Comparison of ENCODE assay signal across 12 cellular contexts in genomic region chr1:178412400-178412770, GRCh38.
DNase-seq lines count a peak whose midpoint lies in the region; ATAC-seq, FAIRE-seq and TF ChIP-seq lines count a peak whose summit lies in the region.
"Had no signal": no experiment of that assay in that cellular context is flagged by ENCODE, and none has a peak within 500 bp of the region (broad histone marks: within the 10 kb centered on the region; RNA-seq: fewer than 3 reads in every experiment).

No MANE protein-coding gene starts in this region.

- H3K27me3 Mint-ChIP-seq in astrocyte (ENCODE audit: low read depth, unreplicated experiment), result no peaks in the 10 kb centered on the region
- H3K27me3 Mint-ChIP-seq: T-helper 17 cell had no signal

- no peak overlapping the region for H3K4me2 ChIP-seq in astrocyte (ENCODE audit: low read length)

- H3K36me3 ChIP-seq in astrocyte (ENCODE audit: insufficient read depth, low read length) (no peaks in the 10 kb centered on the region), ascending aorta (no peaks in the 10 kb centered on the region)
- H3K36me3 ChIP-seq: vagina had no signal

- H3K4me1 Mint-ChIP-seq in astrocyte (ENCODE audit: low read depth, unreplicated experiment), result peaks cover 7% of the 10 kb centered on the region
- H3K4me1 Mint-ChIP-seq: T-helper 17 cell had no signal

- H3K27ac Mint-ChIP-seq in astrocyte (ENCODE audit: unreplicated experiment), result no peak overlapping the region
- H3K27ac Mint-ChIP-seq: T-helper 17 cell had no signal

- peaks cover 24% of the 10 kb centered on the region for H3K36me3 Mint-ChIP-seq in astrocyte (ENCODE audit: low read depth, unreplicated experiment)

- no peak overlapping the region for H3K4me3 Mint-ChIP-seq in astrocyte (ENCODE audit: unreplicated experiment)
- H3K4me3 Mint-ChIP-seq: T-helper 17 cell had no signal

- H4K20me1 ChIP-seq in astrocyte (ENCODE audit: insufficient read depth, low read length), result no peaks in the 10 kb centered on the region

- DNase-seq in astrocyte (ENCODE audit: low read depth) (peak; percentile 38), ascending aorta (ENCODE audit: low spot score in 2 of 2) (no peak), T-helper 1 cell (no peak), T-helper 9 cell (no peak), T-helper 2 cell (no peak)
- DNase-seq: central memory CD4-positive, alpha-beta T cell; foreskin melanocyte; T-helper 17 cell had no signal

- H3K4me1 ChIP-seq in astrocyte (ENCODE audit: insufficient read depth, low read length), result no peaks in the 10 kb centered on the region
- no peaks in the 10 kb centered on the region for H3K4me1 ChIP-seq in ascending aorta
- H3K4me1 ChIP-seq: vagina had no signal

- no peak overlapping the region for H2AFZ ChIP-seq in astrocyte (ENCODE audit: low read depth, low read length)

- H3K27me3 ChIP-seq in astrocyte (ENCODE audit: insufficient read depth, low read length) (no peaks in the 10 kb centered on the region), ascending aorta (no peaks in the 10 kb centered on the region)
- H3K27me3 ChIP-seq: vagina had no signal

- H3K27ac ChIP-seq in astrocyte (ENCODE audit: low read depth, low read length) (no peak overlapping the region), ascending aorta (no peak overlapping the region)
- H3K27ac ChIP-seq: vagina had no signal

- no peak overlapping the region for H3K9ac ChIP-seq in astrocyte (ENCODE audit: low read length)

- intact Hi-C loops in ascending aorta (cut with DNase I), result no loop called here

- FAIRE-seq in astrocyte (lab: Jason Lieb, UNC), result no peak

- peaks cover 12% of the 10 kb centered on the region for H3K9me3 Mint-ChIP-seq in astrocyte (ENCODE audit: unreplicated experiment)

- H3K9me3 ChIP-seq in astrocyte (ENCODE audit: insufficient read depth, low read depth, low read length), result no peaks in the 10 kb centered on the region
- H3K9me3 ChIP-seq in ascending aorta, result peaks cover 0 to 10% of the 10 kb centered on the region in 2 donors
- H3K9me3 ChIP-seq: vagina had no signal

- no peak overlapping the region for H3K4me3 ChIP-seq in astrocyte (ENCODE audit: insufficient read depth, low read depth, low read length)
- H3K4me3 ChIP-seq in ascending aorta, result no peak overlapping the region
- H3K4me3 ChIP-seq: vagina had no signal

- peaks cover 3% of the 10 kb centered on the region for H3K79me2 ChIP-seq in astrocyte (ENCODE audit: insufficient read depth, low read length)

- TF ChIP-seq CTCF in astrocyte (IDR thresholded peaks at IDR 0.05; ENCODE audit: insufficient read depth, low read depth, low read length) (no peak), ascending aorta (IDR thresholded peaks at IDR 0.05) (no peak)

- ATAC-seq in GM18861 (IDR thresholded peaks at IDR 0.05; ENCODE audit: unreplicated experiment), result peak; percentile 86
- ATAC-seq in GM21526 (IDR thresholded peaks at IDR 0.05; ENCODE audit: low FRiP score, unreplicated experiment), result peak; percentile 92
- ATAC-seq in HG03066 (IDR thresholded peaks at IDR 0.05; ENCODE audit: low read depth, unreplicated experiment), result peak; percentile 95
- ATAC-seq: T-helper 17 cell had no signal
